In the genomic region with DNA sequence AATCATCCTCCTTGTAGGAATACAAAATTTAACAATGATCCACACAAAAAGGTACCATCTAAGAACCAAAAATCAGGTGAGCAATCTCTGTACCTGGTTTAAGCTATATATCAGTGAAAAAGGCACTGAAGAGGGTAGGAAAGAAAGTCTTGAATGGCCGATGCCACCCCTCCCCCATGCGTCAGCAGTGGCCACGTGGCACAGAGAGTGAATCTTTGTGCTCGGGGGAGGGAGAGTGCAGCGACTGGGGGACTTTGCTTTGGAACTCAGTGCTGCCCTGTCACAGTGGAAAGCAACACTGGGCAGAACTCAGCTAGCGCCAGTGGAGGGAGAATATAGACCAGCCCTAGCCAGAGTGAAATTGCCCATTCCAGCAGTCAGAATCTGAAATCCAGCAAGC, we compare ENCODE assay signal across 25 cellular contexts.
"Had no signal": no experiment of that assay in that cellular context is flagged by ENCODE, and none has a peak within 500 bp of the region (broad histone marks: within the 10 kb centered on the region; RNA-seq: fewer than 3 reads in every experiment).

No MANE protein-coding gene starts in this region.

- H3K9me3 Mint-ChIP-seq: naive B cell; natural killer cell treated with Interleukin-12 subunit alpha and Interleukin-12 subunit beta and Interleukin-15 and Interleukin-18, amount 100 ng/mL, for 72 hours had no signal

- H3K27me3 ChIP-seq: right atrium auricular region, sigmoid colon, stomach, thyroid gland had no signal

- H3K27ac ChIP-seq: lower lobe of right lung, prostate gland, right atrium auricular region, sigmoid colon, stomach, thyroid gland had no signal

- H3K4me1 ChIP-seq: lower lobe of right lung, prostate gland, right atrium auricular region, sigmoid colon, stomach, thyroid gland had no signal

- H3K27ac Mint-ChIP-seq: effector memory CD8-positive, alpha-beta T cell; immature natural killer cell; memory B cell; mesothelial cell of epicardium; naive B cell; natural killer cell treated with Interleukin-12 subunit alpha and Interleukin-12 subunit beta and Interleukin-15 and Interleukin-18, amount 100 ng/mL, for 72 hours; stimulated activated effector memory CD8-positive, alpha-beta T cell treated with anti-CD3 and anti-CD28 coated beads, Interleukin-12 subunit alpha, Interleukin-12 subunit beta, amount 100 ng/mL, for 72 hours had no signal

- H3K36me3 ChIP-seq: lower lobe of right lung, prostate gland, right atrium auricular region, sigmoid colon, stomach, thyroid gland had no signal

- H3K4me1 Mint-ChIP-seq: immature natural killer cell; memory B cell; mesothelial cell of epicardium; naive B cell; stimulated activated effector memory CD8-positive, alpha-beta T cell treated with anti-CD3 and anti-CD28 coated beads, Interleukin-12 subunit alpha, Interleukin-12 subunit beta, amount 100 ng/mL, for 72 hours had no signal

- ATAC-seq: effector memory CD8-positive, alpha-beta T cell; left ventricle myocardium superior; lower lobe of right lung; mucosa of descending colon; natural killer cell treated with Interleukin-12 subunit alpha and Interleukin-12 subunit beta and Interleukin-15 and Interleukin-18, amount 100 ng/mL, for 72 hours; stimulated activated effector memory CD8-positive, alpha-beta T cell treated with anti-CD3 and anti-CD28 coated beads, Interleukin-12 subunit alpha, Interleukin-12 subunit beta, amount 100 ng/mL, for 72 hours had no signal

- H3K4me3 ChIP-seq: lower lobe of right lung, mucosa of descending colon, prostate gland, right atrium auricular region, sigmoid colon, stomach, thyroid gland had no signal

- H3K9me3 ChIP-seq: lower lobe of right lung, mucosa of descending colon, prostate gland, right atrium auricular region, sigmoid colon, stomach, thyroid gland had no signal

- H3K36me3 Mint-ChIP-seq: immature natural killer cell; mesothelial cell of epicardium; natural killer cell treated with Interleukin-12 subunit alpha and Interleukin-12 subunit beta and Interleukin-15 and Interleukin-18, amount 100 ng/mL, for 72 hours; stimulated activated effector memory CD8-positive, alpha-beta T cell treated with anti-CD3 and anti-CD28 coated beads, Interleukin-12 subunit alpha, Interleukin-12 subunit beta, amount 100 ng/mL, for 72 hours had no signal

- H3K4me3 Mint-ChIP-seq: effector memory CD8-positive, alpha-beta T cell; immature natural killer cell; memory B cell; mesothelial cell of epicardium; naive B cell; natural killer cell treated with Interleukin-12 subunit alpha and Interleukin-12 subunit beta and Interleukin-15 and Interleukin-18, amount 100 ng/mL, for 72 hours; stimulated activated effector memory CD8-positive, alpha-beta T cell treated with anti-CD3 and anti-CD28 coated beads, Interleukin-12 subunit alpha, Interleukin-12 subunit beta, amount 100 ng/mL, for 72 hours had no signal

- DNase-seq: cerebellar nuclear complex; cortex of kidney; effector memory CD8-positive, alpha-beta T cell; head of caudate nucleus; immature natural killer cell; islet precursor cell; kidney glomerular epithelial cell; left ventricle myocardium superior; lower lobe of right lung; mucosa of descending colon; naive B cell; nucleus accumbens; sigmoid colon; stimulated activated CD4-positive, alpha-beta T cell treated with anti-CD3 and anti-CD28 coated beads, Interleukin-2, amount 100 ng/mL, for 24 hours; stimulated activated CD4-positive, alpha-beta T cell treated with anti-CD3 and anti-CD28 coated beads, Interleukin-4, amount 100 ng/mL, for 24 hours; stimulated activated naive CD4-positive, alpha-beta T cell treated with Interleukin-2 at 50 U/mL for 16 hours; stomach; thyroid gland; trophoblast cell had no signal

- H3K27me3 Mint-ChIP-seq: effector memory CD8-positive, alpha-beta T cell; memory B cell; naive B cell; natural killer cell treated with Interleukin-12 subunit alpha and Interleukin-12 subunit beta and Interleukin-15 and Interleukin-18, amount 100 ng/mL, for 72 hours had no signal
